Comparison of ENCODE assay signal across 2 cellular contexts in the genomic region with DNA sequence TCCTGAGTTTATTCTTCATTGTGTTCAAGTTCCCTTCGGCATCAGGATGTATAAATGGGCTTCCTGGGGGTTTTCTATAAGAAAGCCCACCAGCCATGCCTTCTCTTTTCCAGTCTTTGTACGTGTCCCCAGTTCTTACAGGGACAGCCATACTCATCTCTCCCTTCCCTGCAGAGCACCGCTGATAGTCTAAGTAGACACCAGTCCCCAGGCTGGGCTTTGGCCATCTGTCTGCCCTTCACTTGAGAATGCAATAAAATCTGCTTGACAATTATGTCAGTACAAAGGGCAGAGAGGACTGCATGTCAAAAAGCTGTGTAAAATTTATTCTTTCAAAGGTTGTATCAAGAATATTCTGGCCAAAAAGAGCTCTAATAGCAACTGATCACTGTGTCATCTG.
TF ChIP-seq lines count a peak whose summit lies in the region.

No MANE protein-coding gene starts in this region.

TF ChIP-seq in SK-N-SH, 30 proteins besides CTCF, POLR2A, EP300 and RAD21 (continued from another document):
- TF ChIP-seq TCF12 (IDR thresholded peaks at IDR 0.05): no peak
- TF ChIP-seq EZH2phosphoT487 (IDR thresholded peaks at IDR 0.05; ENCODE audit: borderline replicate concordance, low read depth): no peak
- no peak for TF ChIP-seq GATA2 (CRISPR knock-in tag; IDR thresholded peaks at IDR 0.05)
- TF ChIP-seq RFX5 (IDR thresholded peaks at IDR 0.05; ENCODE audit: low read length): no peak
- no peak for TF ChIP-seq TAF1 (IDR thresholded peaks at IDR 0.05; ENCODE audit: borderline replicate concordance, low read depth, low read length)
- TF ChIP-seq, protein P1, sequence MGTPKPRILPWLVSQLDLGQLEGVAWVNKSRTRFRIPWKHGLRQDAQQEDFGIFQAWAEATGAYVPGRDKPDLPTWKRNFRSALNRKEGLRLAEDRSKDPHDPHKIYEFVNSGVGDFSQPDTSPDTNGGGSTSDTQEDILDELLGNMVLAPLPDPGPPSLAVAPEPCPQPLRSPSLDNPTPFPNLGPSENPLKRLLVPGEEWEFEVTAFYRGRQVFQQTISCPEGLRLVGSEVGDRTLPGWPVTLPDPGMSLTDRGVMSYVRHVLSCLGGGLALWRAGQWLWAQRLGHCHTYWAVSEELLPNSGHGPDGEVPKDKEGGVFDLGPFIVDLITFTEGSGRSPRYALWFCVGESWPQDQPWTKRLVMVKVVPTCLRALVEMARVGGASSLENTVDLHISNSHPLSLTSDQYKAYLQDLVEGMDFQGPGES (IDR thresholded peaks at IDR 0.05; ENCODE audit: low read depth, low read length): no peak
- TF ChIP-seq, protein P2, sequence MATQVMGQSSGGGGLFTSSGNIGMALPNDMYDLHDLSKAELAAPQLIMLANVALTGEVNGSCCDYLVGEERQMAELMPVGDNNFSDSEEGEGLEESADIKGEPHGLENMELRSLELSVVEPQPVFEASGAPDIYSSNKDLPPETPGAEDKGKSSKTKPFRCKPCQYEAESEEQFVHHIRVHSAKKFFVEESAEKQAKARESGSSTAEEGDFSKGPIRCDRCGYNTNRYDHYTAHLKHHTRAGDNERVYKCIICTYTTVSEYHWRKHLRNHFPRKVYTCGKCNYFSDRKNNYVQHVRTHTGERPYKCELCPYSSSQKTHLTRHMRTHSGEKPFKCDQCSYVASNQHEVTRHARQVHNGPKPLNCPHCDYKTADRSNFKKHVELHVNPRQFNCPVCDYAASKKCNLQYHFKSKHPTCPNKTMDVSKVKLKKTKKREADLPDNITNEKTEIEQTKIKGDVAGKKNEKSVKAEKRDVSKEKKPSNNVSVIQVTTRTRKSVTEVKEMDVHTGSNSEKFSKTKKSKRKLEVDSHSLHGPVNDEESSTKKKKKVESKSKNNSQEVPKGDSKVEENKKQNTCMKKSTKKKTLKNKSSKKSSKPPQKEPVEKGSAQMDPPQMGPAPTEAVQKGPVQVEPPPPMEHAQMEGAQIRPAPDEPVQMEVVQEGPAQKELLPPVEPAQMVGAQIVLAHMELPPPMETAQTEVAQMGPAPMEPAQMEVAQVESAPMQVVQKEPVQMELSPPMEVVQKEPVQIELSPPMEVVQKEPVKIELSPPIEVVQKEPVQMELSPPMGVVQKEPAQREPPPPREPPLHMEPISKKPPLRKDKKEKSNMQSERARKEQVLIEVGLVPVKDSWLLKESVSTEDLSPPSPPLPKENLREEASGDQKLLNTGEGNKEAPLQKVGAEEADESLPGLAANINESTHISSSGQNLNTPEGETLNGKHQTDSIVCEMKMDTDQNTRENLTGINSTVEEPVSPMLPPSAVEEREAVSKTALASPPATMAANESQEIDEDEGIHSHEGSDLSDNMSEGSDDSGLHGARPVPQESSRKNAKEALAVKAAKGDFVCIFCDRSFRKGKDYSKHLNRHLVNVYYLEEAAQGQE (IDR thresholded peaks at IDR 0.05; ENCODE audit: low read depth, low read length): no peak
- TF ChIP-seq, protein P3, sequence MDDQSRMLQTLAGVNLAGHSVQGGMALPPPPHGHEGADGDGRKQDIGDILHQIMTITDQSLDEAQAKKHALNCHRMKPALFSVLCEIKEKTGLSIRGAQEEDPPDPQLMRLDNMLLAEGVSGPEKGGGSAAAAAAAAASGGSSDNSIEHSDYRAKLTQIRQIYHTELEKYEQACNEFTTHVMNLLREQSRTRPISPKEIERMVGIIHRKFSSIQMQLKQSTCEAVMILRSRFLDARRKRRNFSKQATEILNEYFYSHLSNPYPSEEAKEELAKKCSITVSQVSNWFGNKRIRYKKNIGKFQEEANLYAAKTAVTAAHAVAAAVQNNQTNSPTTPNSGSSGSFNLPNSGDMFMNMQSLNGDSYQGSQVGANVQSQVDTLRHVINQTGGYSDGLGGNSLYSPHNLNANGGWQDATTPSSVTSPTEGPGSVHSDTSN (IDR thresholded peaks at IDR 0.05): no peak
- TF ChIP-seq, protein P4, sequence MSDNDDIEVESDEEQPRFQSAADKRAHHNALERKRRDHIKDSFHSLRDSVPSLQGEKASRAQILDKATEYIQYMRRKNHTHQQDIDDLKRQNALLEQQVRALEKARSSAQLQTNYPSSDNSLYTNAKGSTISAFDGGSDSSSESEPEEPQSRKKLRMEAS (IDR thresholded peaks at IDR 0.05; ENCODE audit: low read depth): no peak
- TF ChIP-seq, protein P5, sequence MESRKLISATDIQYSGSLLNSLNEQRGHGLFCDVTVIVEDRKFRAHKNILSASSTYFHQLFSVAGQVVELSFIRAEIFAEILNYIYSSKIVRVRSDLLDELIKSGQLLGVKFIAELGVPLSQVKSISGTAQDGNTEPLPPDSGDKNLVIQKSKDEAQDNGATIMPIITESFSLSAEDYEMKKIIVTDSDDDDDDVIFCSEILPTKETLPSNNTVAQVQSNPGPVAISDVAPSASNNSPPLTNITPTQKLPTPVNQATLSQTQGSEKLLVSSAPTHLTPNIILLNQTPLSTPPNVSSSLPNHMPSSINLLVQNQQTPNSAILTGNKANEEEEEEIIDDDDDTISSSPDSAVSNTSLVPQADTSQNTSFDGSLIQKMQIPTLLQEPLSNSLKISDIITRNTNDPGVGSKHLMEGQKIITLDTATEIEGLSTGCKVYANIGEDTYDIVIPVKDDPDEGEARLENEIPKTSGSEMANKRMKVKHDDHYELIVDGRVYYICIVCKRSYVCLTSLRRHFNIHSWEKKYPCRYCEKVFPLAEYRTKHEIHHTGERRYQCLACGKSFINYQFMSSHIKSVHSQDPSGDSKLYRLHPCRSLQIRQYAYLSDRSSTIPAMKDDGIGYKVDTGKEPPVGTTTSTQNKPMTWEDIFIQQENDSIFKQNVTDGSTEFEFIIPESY (IDR thresholded peaks at IDR 0.05; ENCODE audit: borderline replicate concordance, low read depth): no peak

TF ChIP-seq in SK-N-SH treated with all-trans-retinoic acid at 6 μM for 48 hours, 23 proteins besides CTCF, POLR2A, EP300 and RAD21 (continued from another document):
- TF ChIP-seq, protein P6, sequence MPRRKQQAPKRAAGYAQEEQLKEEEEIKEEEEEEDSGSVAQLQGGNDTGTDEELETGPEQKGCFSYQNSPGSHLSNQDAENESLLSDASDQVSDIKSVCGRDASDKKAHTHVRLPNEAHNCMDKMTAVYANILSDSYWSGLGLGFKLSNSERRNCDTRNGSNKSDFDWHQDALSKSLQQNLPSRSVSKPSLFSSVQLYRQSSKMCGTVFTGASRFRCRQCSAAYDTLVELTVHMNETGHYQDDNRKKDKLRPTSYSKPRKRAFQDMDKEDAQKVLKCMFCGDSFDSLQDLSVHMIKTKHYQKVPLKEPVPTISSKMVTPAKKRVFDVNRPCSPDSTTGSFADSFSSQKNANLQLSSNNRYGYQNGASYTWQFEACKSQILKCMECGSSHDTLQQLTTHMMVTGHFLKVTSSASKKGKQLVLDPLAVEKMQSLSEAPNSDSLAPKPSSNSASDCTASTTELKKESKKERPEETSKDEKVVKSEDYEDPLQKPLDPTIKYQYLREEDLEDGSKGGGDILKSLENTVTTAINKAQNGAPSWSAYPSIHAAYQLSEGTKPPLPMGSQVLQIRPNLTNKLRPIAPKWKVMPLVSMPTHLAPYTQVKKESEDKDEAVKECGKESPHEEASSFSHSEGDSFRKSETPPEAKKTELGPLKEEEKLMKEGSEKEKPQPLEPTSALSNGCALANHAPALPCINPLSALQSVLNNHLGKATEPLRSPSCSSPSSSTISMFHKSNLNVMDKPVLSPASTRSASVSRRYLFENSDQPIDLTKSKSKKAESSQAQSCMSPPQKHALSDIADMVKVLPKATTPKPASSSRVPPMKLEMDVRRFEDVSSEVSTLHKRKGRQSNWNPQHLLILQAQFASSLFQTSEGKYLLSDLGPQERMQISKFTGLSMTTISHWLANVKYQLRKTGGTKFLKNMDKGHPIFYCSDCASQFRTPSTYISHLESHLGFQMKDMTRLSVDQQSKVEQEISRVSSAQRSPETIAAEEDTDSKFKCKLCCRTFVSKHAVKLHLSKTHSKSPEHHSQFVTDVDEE (CRISPR knock-in tag; IDR thresholded peaks at IDR 0.05): no peak
- TF ChIP-seq TOX (CRISPR knock-in tag; IDR thresholded peaks at IDR 0.05; ENCODE audit: borderline replicate concordance) (no peak), ISL1 (CRISPR knock-in tag; IDR thresholded peaks at IDR 0.05) (no peak), ZC3H10 (CRISPR knock-in tag; IDR thresholded peaks at IDR 0.05) (no peak), ARNTL (CRISPR knock-in tag; IDR thresholded peaks at IDR 0.05; ENCODE audit: borderline replicate concordance, low read depth) (no peak), ZNF8 (CRISPR knock-in tag; IDR thresholded peaks at IDR 0.05) (no peak), SNAI2 (CRISPR knock-in tag; IDR thresholded peaks at IDR 0.05) (no peak), ZFP3 (CRISPR knock-in tag; IDR thresholded peaks at IDR 0.05) (no peak)
- TF ChIP-seq, protein P7, sequence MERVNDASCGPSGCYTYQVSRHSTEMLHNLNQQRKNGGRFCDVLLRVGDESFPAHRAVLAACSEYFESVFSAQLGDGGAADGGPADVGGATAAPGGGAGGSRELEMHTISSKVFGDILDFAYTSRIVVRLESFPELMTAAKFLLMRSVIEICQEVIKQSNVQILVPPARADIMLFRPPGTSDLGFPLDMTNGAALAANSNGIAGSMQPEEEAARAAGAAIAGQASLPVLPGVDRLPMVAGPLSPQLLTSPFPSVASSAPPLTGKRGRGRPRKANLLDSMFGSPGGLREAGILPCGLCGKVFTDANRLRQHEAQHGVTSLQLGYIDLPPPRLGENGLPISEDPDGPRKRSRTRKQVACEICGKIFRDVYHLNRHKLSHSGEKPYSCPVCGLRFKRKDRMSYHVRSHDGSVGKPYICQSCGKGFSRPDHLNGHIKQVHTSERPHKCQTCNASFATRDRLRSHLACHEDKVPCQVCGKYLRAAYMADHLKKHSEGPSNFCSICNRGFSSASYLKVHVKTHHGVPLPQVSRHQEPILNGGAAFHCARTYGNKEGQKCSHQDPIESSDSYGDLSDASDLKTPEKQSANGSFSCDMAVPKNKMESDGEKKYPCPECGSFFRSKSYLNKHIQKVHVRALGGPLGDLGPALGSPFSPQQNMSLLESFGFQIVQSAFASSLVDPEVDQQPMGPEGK (CRISPR knock-in tag; IDR thresholded peaks at IDR 0.05; ENCODE audit: borderline replicate concordance): no peak
TF ChIP-seq in SK-N-SH treated with all-trans-retinoic acid at 6 μM for 48 hours: peak in this region for 0.
